Comparison of ENCODE assay signal across 20 cellular contexts in genomic region chr5:86029308-86029707, GRCh38.
"Had no signal": no experiment of that assay in that cellular context is flagged by ENCODE, and none has a peak within 500 bp of the region (broad histone marks: within the 10 kb centered on the region; RNA-seq: fewer than 3 reads in every experiment).

No MANE protein-coding gene starts in this region.

- ATAC-seq: effector memory CD8-positive, alpha-beta T cell; foreskin keratinocyte; gastroesophageal sphincter; heart left ventricle; left cardiac atrium; left lung; left ventricle myocardium superior; lower lobe of right lung; mucosa of descending colon had no signal

- DNase-seq: colonic mucosa; cortex of kidney; effector CD8-positive, alpha-beta T cell; effector memory CD8-positive, alpha-beta T cell; endodermal cell; foreskin keratinocyte; heart left ventricle; hypothalamus; immature natural killer cell; islet precursor cell; kidney; kidney glomerular epithelial cell; left cardiac atrium; left lung; left ventricle myocardium superior; lower lobe of right lung; mesenchymal stem cell; mucosa of descending colon; naive B cell had no signal
